9 cellular contexts compared by ENCODE assay signal in genomic region chr4:1981251-1982055, GRCh38. TPM values are rescaled to one million over a fixed set of nuclear protein-coding genes. Genes with fewer than 3 reads are reported as not detected.
A peak's percentile ranks its signal among the peaks of the same experiment; 100 is the strongest.
DNase-seq lines count a peak whose midpoint lies in the region; ATAC-seq lines count a peak whose summit lies in the region.
"Had no signal": no experiment of that assay in that cellular context is flagged by ENCODE, and none has a peak within 500 bp of the region (broad histone marks: within the 10 kb centered on the region; RNA-seq: fewer than 3 reads in every experiment).

No MANE protein-coding gene starts in this region.

- no peaks in the 10 kb centered on the region for H3K27me3 Mint-ChIP-seq in effector memory CD8-positive, alpha-beta T cell

- no peak overlapping the region for H3K4me3 Mint-ChIP-seq in effector memory CD8-positive, alpha-beta T cell

- H3K4me1 Mint-ChIP-seq in effector memory CD8-positive, alpha-beta T cell (ENCODE audit: low read depth in 2 of 2), result no peaks in the 10 kb centered on the region

- DNase-seq in activated CD4-positive, alpha-beta T cell treated with anti-CD3 and anti-CD28 coated beads, Interleukin-2, amount 50 U/mL, for 48 hours, result peak; percentile 19 to 28
- DNase-seq in activated CD4-positive, alpha-beta T cell treated with anti-CD3 and anti-CD28 coated beads, Interleukin-2, amount 50 U/mL, for 4 hours, result no peak
- peak; percentile 23 for DNase-seq in NAMALWA (ENCODE audit: low spot score)
- DNase-seq in effector memory CD8-positive, alpha-beta T cell, result no peak
- no peak for DNase-seq in sciatic nerve (ENCODE audit: low spot score)
- DNase-seq: activated T-cell treated with anti-CD3 and anti-CD28 coated beads, Interleukin-2, amount 50 U/mL, for 1 hour had no signal

- peak overlapping the region; percentile 75 to 86 for H3K27ac Mint-ChIP-seq in effector memory CD8-positive, alpha-beta T cell

- ATAC-seq in effector memory CD8-positive, alpha-beta T cell (replicated peaks), result no peak
- ATAC-seq in sciatic nerve (peak; percentile 55), HG03469 (IDR thresholded peaks at IDR 0.05; ENCODE audit: unreplicated experiment) (no peak), GM19023 (IDR thresholded peaks at IDR 0.05; ENCODE audit: unreplicated experiment) (no peak), GM19397 (IDR thresholded peaks at IDR 0.05; ENCODE audit: unreplicated experiment) (no peak)

- peaks cover 76% of the 10 kb centered on the region for H3K36me3 Mint-ChIP-seq in effector memory CD8-positive, alpha-beta T cell (ENCODE audit: insufficient read depth)

- intact Hi-C loops in sciatic nerve (cut with DNase I), result no loop called here

- H3K9me3 Mint-ChIP-seq in effector memory CD8-positive, alpha-beta T cell, result no peaks in the 10 kb centered on the region

RNA-seq across cellular contexts. Expression of gene NELFA, which starts 27.3 kb away (rescaled TPM):
- total RNA-seq in sciatic nerve, result 27.2 TPM

Comparison
In these comparisons a context has a peak if more than half of its experiments do, and no peak if none do; other contexts are left out.
1. DNase-seq: peak in activated CD4-positive, alpha-beta T cell treated with anti-CD3 and anti-CD28 coated beads, Interleukin-2, amount 50 U/mL, for 48 hours (2 of 2) and NAMALWA (single experiment); none in activated CD4-positive, alpha-beta T cell treated with anti-CD3 and anti-CD28 coated beads, Interleukin-2, amount 50 U/mL, for 4 hours (0 of 2), effector memory CD8-positive, alpha-beta T cell (0 of 3) and sciatic nerve (single experiment).